ENCODE assay signal across 15 cellular contexts in genomic region chr9:95302471-95302870, GRCh38.
"Had no signal": no experiment of that assay in that cellular context is flagged by ENCODE, and none has a peak within 500 bp of the region (broad histone marks: within the 10 kb centered on the region; RNA-seq: fewer than 3 reads in every experiment).

No MANE protein-coding gene starts in this region.

- H3K27me3 Mint-ChIP-seq: activated B cell treated with CpG ODN at 0.5 μM for 24 hours, memory B cell had no signal

- H3K27ac Mint-ChIP-seq: activated B cell treated with CpG ODN at 0.5 μM for 24 hours, memory B cell, natural killer cell had no signal

- DNase-seq: activated B cell treated with CpG ODN at 0.5 μM for 24 hours; activated CD4-positive, alpha-beta T cell treated with anti-CD3 and anti-CD28 coated beads, Interleukin-2, amount 50 U/mL, for 48 hours; adrenal gland; hippocampal formation; left ventricle myocardium inferior; mucosa of descending colon; natural killer cell; SK-N-SH; stimulated activated CD4-positive, alpha-beta T cell treated with anti-CD3 and anti-CD28 coated beads, Interleukin-1b, Interleukin-23, amount 100 ng/mL, for 48 hours; stomach; T-helper 1 cell had no signal

- H3K27me3 ChIP-seq: adrenal gland, esophagus muscularis mucosa, neutrophil, stomach had no signal

- H3K36me3 ChIP-seq: adrenal gland, esophagus muscularis mucosa, left ventricle myocardium inferior, neutrophil, stomach, thoracic aorta had no signal

- H3K4me2 ChIP-seq: SK-N-SH had no signal

- H3K4me3 ChIP-seq: adrenal gland, esophagus muscularis mucosa, left ventricle myocardium inferior, mucosa of descending colon, stomach, thoracic aorta had no signal

- ATAC-seq: mucosa of descending colon, natural killer cell had no signal

- H3K9me3 ChIP-seq: adrenal gland, esophagus muscularis mucosa, left ventricle myocardium inferior, mucosa of descending colon, neutrophil, SK-N-SH, stomach, thoracic aorta had no signal

- H3K36me3 Mint-ChIP-seq: natural killer cell had no signal

- H3K9me3 Mint-ChIP-seq: activated B cell treated with CpG ODN at 0.5 μM for 24 hours, memory B cell, natural killer cell had no signal

- H3K4me1 ChIP-seq: adrenal gland, left ventricle myocardium inferior had no signal

- H3K9ac ChIP-seq: SK-N-SH had no signal

- H3K27ac ChIP-seq: adrenal gland, esophagus muscularis mucosa, left ventricle myocardium inferior, neutrophil, stomach, thoracic aorta had no signal

- H3K4me3 Mint-ChIP-seq: activated B cell treated with CpG ODN at 0.5 μM for 24 hours, memory B cell, natural killer cell had no signal
